10 cellular contexts compared by ENCODE assay signal in the genomic region with DNA sequence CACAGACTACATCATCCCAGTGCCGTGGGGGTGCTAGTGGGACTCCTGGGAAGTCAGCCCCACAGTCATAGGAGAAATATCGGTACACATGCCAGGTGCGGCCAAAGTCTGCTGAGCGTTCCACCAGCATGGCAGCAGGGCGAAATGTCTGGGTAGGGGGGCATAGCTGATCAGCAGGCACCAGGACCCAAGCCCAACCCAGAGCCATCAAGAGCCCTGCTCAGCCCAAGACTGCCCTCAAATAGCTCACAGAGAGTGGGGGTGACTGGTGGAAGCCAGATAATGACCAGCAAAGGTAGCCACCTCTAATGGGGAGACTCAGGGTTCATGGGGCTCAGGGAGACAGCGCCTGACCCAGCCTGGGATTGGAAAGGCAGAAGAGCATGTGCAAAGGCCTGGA. TPM values are rescaled to one million over a fixed set of nuclear protein-coding genes. Genes with fewer than 3 reads are reported as not detected.
A peak's percentile ranks its signal among the peaks of the same experiment; 100 is the strongest.
DNase-seq lines count a peak whose midpoint lies in the region; ATAC-seq, FAIRE-seq and TF ChIP-seq lines count a peak whose summit lies in the region.
"Had no signal": no experiment of that assay in that cellular context is flagged by ENCODE, and none has a peak within 500 bp of the region (broad histone marks: within the 10 kb centered on the region; RNA-seq: fewer than 3 reads in every experiment).

No MANE protein-coding gene starts in this region.

- TF ChIP-seq RAD21 in HepG2 (CRISPR knock-in tag; IDR thresholded peaks at IDR 0.05), result no peak

- no peaks in the 10 kb centered on the region for H3K27me3 ChIP-seq in HepG2 (ENCODE audit: control insufficient read depth in 1 of 2, insufficient read depth in 2 of 2, low read length in 2 of 2)
- no peaks in the 10 kb centered on the region for H3K27me3 ChIP-seq in skeletal muscle satellite cell (ENCODE audit: control insufficient read depth, insufficient read depth, low read length)

- H3K4me3 Mint-ChIP-seq in effector memory CD8-positive, alpha-beta T cell, result no peak overlapping the region
- H3K4me3 Mint-ChIP-seq: activated CD4-positive, alpha-beta memory T cell treated with anti-CD3 and anti-CD28 coated beads for 36 hours had no signal

- BruUV-seq in HepG2 (replicated peaks; lab: Mats Ljungman, UMichigan), result no TSS peak

- H3K4me2 ChIP-seq in HepG2 (ENCODE audit: low read depth, low read length) (peak overlapping the region; percentile 97), skeletal muscle satellite cell (ENCODE audit: low read length) (peak overlapping the region; percentile 95)

- H2AFZ ChIP-seq in HepG2 (ENCODE audit: low read length), result no peak overlapping the region

- DNase-seq in HFF-Myc (ENCODE audit: extremely low read depth, low read depth), result no peak
- no peak for DNase-seq in choroid plexus epithelial cell (ENCODE audit: low read depth)
- no peak for DNase-seq in HepG2 (ENCODE audit: low spot score)
- DNase-seq in NCI-H1930 (lab: John Stamatoyannopoulos, UW), result no peak
- DNase-seq in retina, result no peak
- no peak for DNase-seq in effector memory CD8-positive, alpha-beta T cell
- DNase-seq: activated CD4-positive, alpha-beta memory T cell treated with anti-CD3 and anti-CD28 coated beads for 36 hours had no signal

- POLR2A ChIA-PET in HepG2 (lab: Yijun Ruan, JAX), result interaction anchor here (1.3 to 8.5 kb wide), 8 partner anchors 8 to 208 kb away, joined by 4 to 110 read pairs (median 9); a partner anchor contains a TSS

- no peak overlapping the region for H3K27ac Mint-ChIP-seq in effector memory CD8-positive, alpha-beta T cell
- H3K27ac Mint-ChIP-seq: activated CD4-positive, alpha-beta memory T cell treated with anti-CD3 and anti-CD28 coated beads for 36 hours had no signal

- no peak for TF ChIP-seq CTCF in HFF-Myc (IDR thresholded peaks at IDR 0.05; ENCODE audit: low read depth, low read length, missing control alignments)
- no peak for TF ChIP-seq CTCF in choroid plexus epithelial cell (conservative IDR thresholded peaks at IDR 0.05; ENCODE audit: low read depth, low read length)
- TF ChIP-seq CTCF in HepG2 (CRISPR knock-in tag; IDR thresholded peaks at IDR 0.05), result no peak

- H3K4me1 ChIP-seq in HepG2 (ENCODE audit: insufficient read depth, low read length), result peaks cover 39% of the 10 kb centered on the region
- H3K4me1 ChIP-seq in skeletal muscle satellite cell (ENCODE audit: control insufficient read depth, insufficient read depth, low read length), result peaks cover 21% of the 10 kb centered on the region

- FAIRE-seq in HepG2 (lab: Jason Lieb, UNC), result no peak

- in situ Hi-C loops in HepG2 (cut with HindIII; ENCODE audit: extremely low pct_ligation_motif_present, low pct_unique_long_range_greater_than_20kb), result no loop called here

- no peaks in the 10 kb centered on the region for H4K20me1 ChIP-seq in HepG2 (ENCODE audit: insufficient read depth, low read length)

- intact Hi-C loops in HepG2 (cut with micrococcal nuclease; ENCODE audit: unreplicated experiment), result loop anchor here (5.0 kb wide), 1 partner anchor 39 kb away; a partner anchor contains a TSS

- peaks cover 6 to 29% of the 10 kb centered on the region in 2 donors for H3K27me3 Mint-ChIP-seq in effector memory CD8-positive, alpha-beta T cell

- CTCF ChIA-PET in HepG2 (lab: Yijun Ruan, JAX; ENCODE audit: low intra/inter-chr PET ratio, low total read pairs), result no interaction called here

- TF ChIP-seq EP300 in HepG2 (IDR thresholded peaks at IDR 0.05; ENCODE audit: low read depth in 2 of 2, low read length in 2 of 2), result no peak
- TF ChIP-seq EP300 in HepG2 (CRISPR knock-in tag; IDR thresholded peaks at IDR 0.05; ENCODE audit: borderline replicate concordance), result no peak

- H3K4me1 Mint-ChIP-seq in effector memory CD8-positive, alpha-beta T cell (ENCODE audit: low read depth in 2 of 2), result peaks cover 0 to 4% of the 10 kb centered on the region in 2 donors

- 100% methylated on average over 3 of the region's 6 CpGs for WGBS in HepG2 (ENCODE audit: low lambda C conversion rate)

- H3K9me3 Mint-ChIP-seq in effector memory CD8-positive, alpha-beta T cell, result no peaks in the 10 kb centered on the region
- H3K9me3 Mint-ChIP-seq: activated CD4-positive, alpha-beta memory T cell treated with anti-CD3 and anti-CD28 coated beads for 36 hours had no signal

- H3K79me2 ChIP-seq in HepG2 (ENCODE audit: insufficient read depth, low read length), result peaks cover 15% of the 10 kb centered on the region

- no peaks in the 10 kb centered on the region for H3K9me3 ChIP-seq in HepG2 (ENCODE audit: low read length)
- no peaks in the 10 kb centered on the region for H3K9me3 ChIP-seq in skeletal muscle satellite cell (replicated peaks; ENCODE audit: low read length)
- H3K9me3 ChIP-seq: neutrophil had no signal

- ATAC-seq in HepG2 (no peak), HG03139 (IDR thresholded peaks at IDR 0.05; ENCODE audit: unreplicated experiment) (no peak)
- ATAC-seq in effector memory CD8-positive, alpha-beta T cell (replicated peaks), result no peak

- TF ChIP-seq POLR2A in HepG2 (IDR thresholded peaks at IDR 0.05; ENCODE audit: insufficient read depth in 1 of 2, low read depth in 2 of 2, low read length in 2 of 2), result no peak

- H3K9ac ChIP-seq in HepG2 (ENCODE audit: insufficient read depth, low read depth, low read length) (peak overlapping the region; percentile 75), skeletal muscle satellite cell (ENCODE audit: low read depth, low read length) (peak overlapping the region; percentile 86)

- no peaks in the 10 kb centered on the region for H3K36me3 Mint-ChIP-seq in effector memory CD8-positive, alpha-beta T cell (ENCODE audit: insufficient read depth)
- H3K36me3 Mint-ChIP-seq: activated CD4-positive, alpha-beta memory T cell treated with anti-CD3 and anti-CD28 coated beads for 36 hours had no signal

- peak overlapping the region; percentile 80 for H3K27ac ChIP-seq in HepG2 (ENCODE audit: extremely low read length, insufficient read depth, low read length)
- H3K27ac ChIP-seq: neutrophil had no signal

- H3K4me3 ChIP-seq in HFF-Myc (replicated peaks; ENCODE audit: low read depth, low read length) (peak overlapping the region; percentile 81), choroid plexus epithelial cell (ENCODE audit: low read depth, low read length) (peak overlapping the region; percentile 92), HepG2 (replicated peaks in 1 of 3; ENCODE audit: insufficient read depth in 1 of 3, low read depth in 2 of 3, low read length in 3 of 3) (peak overlapping the region; percentile 72 to 78 (median 77); a peak in 5 of 6 replicates), skeletal muscle satellite cell (ENCODE audit: low read length) (peak overlapping the region; percentile 83)

- H3K36me3 ChIP-seq in HepG2 (replicated peaks in 1 of 2; ENCODE audit: control insufficient read depth in 1 of 2, insufficient read depth in 2 of 2, low read length in 2 of 2), result peaks cover 5 to 10% of the 10 kb centered on the region in 2 experiments; a peak in 2 of 5 replicates
- peaks cover 50% of the 10 kb centered on the region for H3K36me3 ChIP-seq in skeletal muscle satellite cell (ENCODE audit: insufficient read depth, low read length)
- H3K36me3 ChIP-seq: neutrophil had no signal

RNA-seq across cellular contexts. Expression of a gene that starts 1.3 kb away (rescaled TPM):
- total RNA-seq in HepG2 (2016; rRNA removed; fragmentation: Illumina TruSeq; extraction: Trizol), result 67.9 and 208 TPM in 2 replicates
- 13.5 and 15.2 TPM in 2 replicates for total RNA-seq in HepG2 (2016; cell fraction: cytosol; rRNA removed; fragmentation: Illumina TruSeq; extraction: Trizol; ENCODE audit: low read depth)
- 56.7 and 217 TPM in 2 replicates for total RNA-seq in HepG2 (2016; cell fraction: insoluble cytoplasmic fraction; rRNA removed; fragmentation: Illumina TruSeq; extraction: Trizol)
- 16.6 and 17.9 TPM in 2 replicates for total RNA-seq in HepG2 (2016; cell fraction: membrane; rRNA removed; fragmentation: Illumina TruSeq; extraction: Trizol)
- 198 and 230 TPM in 2 replicates for total RNA-seq in HepG2 (2016; cell fraction: nucleus; rRNA removed; fragmentation: Illumina TruSeq; extraction: Trizol)
- polyA plus RNA-seq in HepG2 (2011; rRNA removed), result 443 and 619 TPM in 2 replicates
- polyA plus RNA-seq in HepG2 (2011; cell fraction: cytosol; rRNA removed), result 165 and 171 TPM in 2 replicates
- polyA plus RNA-seq in HepG2 (2011; cell fraction: nucleus; rRNA removed), result 2,056 and 2,231 TPM in 2 replicates
- polyA plus RNA-seq in HepG2 (2012), result 234 and 362 TPM in 2 replicates
- polyA plus RNA-seq in HepG2 (2016; cell fraction: cytosol; fragmentation: Illumina TruSeq; extraction: Trizol; ENCODE audit: low read depth), result 7.4 and 10.4 TPM in 2 replicates
- polyA plus RNA-seq in HepG2 (2016; cell fraction: insoluble cytoplasmic fraction; fragmentation: Illumina TruSeq; extraction: Trizol; ENCODE audit: low read depth), result 45.9 and 61.9 TPM in 2 replicates
- polyA plus RNA-seq in HepG2 (2016; cell fraction: membrane; fragmentation: Illumina TruSeq; extraction: Trizol; ENCODE audit: low read depth), result 9.9 and 13.5 TPM in 2 replicates
- polyA plus RNA-seq in HepG2 (2016; cell fraction: nucleus; fragmentation: Illumina TruSeq; extraction: Trizol; ENCODE audit: insufficient read depth, low read depth), result 423 and 430 TPM in 2 replicates
- polyA minus RNA-seq in HepG2 (2011; rRNA and poly(A)+ RNA removed; ENCODE audit: low replicate concordance), result 13.3 and 724 TPM in 2 replicates
- 108 and 211 TPM in 2 replicates for polyA minus RNA-seq in HepG2 (2011; cell fraction: cytosol; rRNA and poly(A)+ RNA removed)
- polyA minus RNA-seq in HepG2 (2011; cell fraction: nucleus; rRNA and poly(A)+ RNA removed), result 147 and 217 TPM in 2 replicates
- total RNA-seq in skeletal muscle satellite cell (2012; rRNA removed), result 126 and 130 TPM in 2 replicates
- total RNA-seq: activated CD4-positive, alpha-beta memory T cell treated with anti-CD3 and anti-CD28 coated beads for 36 hours had no signal

RNA-seq across cellular contexts. Expression of a gene that starts 11.0 kb away (rescaled TPM):
- total RNA-seq in HepG2 (2016; rRNA removed; fragmentation: Illumina TruSeq; extraction: Trizol), result 31.7 and 33.8 TPM in 2 replicates
- total RNA-seq in HepG2 (2016; cell fraction: cytosol; rRNA removed; fragmentation: Illumina TruSeq; extraction: Trizol; ENCODE audit: low read depth), result 3.2 and 3.3 TPM in 2 replicates
- total RNA-seq in HepG2 (2016; cell fraction: insoluble cytoplasmic fraction; rRNA removed; fragmentation: Illumina TruSeq; extraction: Trizol), result 28.9 and 29.8 TPM in 2 replicates
- 7.3 and 7.8 TPM in 2 replicates for total RNA-seq in HepG2 (2016; cell fraction: membrane; rRNA removed; fragmentation: Illumina TruSeq; extraction: Trizol)
- total RNA-seq in HepG2 (2016; cell fraction: nucleus; rRNA removed; fragmentation: Illumina TruSeq; extraction: Trizol), result 30.6 and 33.3 TPM in 2 replicates
- polyA plus RNA-seq in HepG2 (2011; rRNA removed), result 28.3 and 36.6 TPM in 2 replicates
- polyA plus RNA-seq in HepG2 (2011; cell fraction: cytosol; rRNA removed), result 20.1 and 31.8 TPM in 2 replicates
- polyA plus RNA-seq in HepG2 (2011; cell fraction: nucleus; rRNA removed), result 90.2 and 110 TPM in 2 replicates
- polyA plus RNA-seq in HepG2 (2012), result 21.9 and 23.6 TPM in 2 replicates
- polyA plus RNA-seq in HepG2 (2016; cell fraction: cytosol; fragmentation: Illumina TruSeq; extraction: Trizol; ENCODE audit: low read depth), result 0.88 and 1.7 TPM in 2 replicates
- 19.6 and 20.4 TPM in 2 replicates for polyA plus RNA-seq in HepG2 (2016; cell fraction: insoluble cytoplasmic fraction; fragmentation: Illumina TruSeq; extraction: Trizol; ENCODE audit: low read depth)
- 2.9 and 3.5 TPM in 2 replicates for polyA plus RNA-seq in HepG2 (2016; cell fraction: membrane; fragmentation: Illumina TruSeq; extraction: Trizol; ENCODE audit: low read depth)
- 46.8 and 50.9 TPM in 2 replicates for polyA plus RNA-seq in HepG2 (2016; cell fraction: nucleus; fragmentation: Illumina TruSeq; extraction: Trizol; ENCODE audit: insufficient read depth, low read depth)
- polyA minus RNA-seq in HepG2 (2011; rRNA and poly(A)+ RNA removed; ENCODE audit: low replicate concordance), result 183 and 184 TPM in 2 replicates
- 23.4 and 29.4 TPM in 2 replicates for polyA minus RNA-seq in HepG2 (2011; cell fraction: cytosol; rRNA and poly(A)+ RNA removed)
- polyA minus RNA-seq in HepG2 (2011; cell fraction: nucleus; rRNA and poly(A)+ RNA removed), result 26.7 and 30.1 TPM in 2 replicates
- 29.7 and 30.9 TPM in 2 replicates for total RNA-seq in skeletal muscle satellite cell (2012; rRNA removed)

RNA-seq across cellular contexts. Expression of a gene that starts 27.0 kb away (rescaled TPM):
- total RNA-seq in HepG2 (2016; rRNA removed; fragmentation: Illumina TruSeq; extraction: Trizol), result 307 and 408 TPM in 2 replicates
- total RNA-seq in HepG2 (2016; cell fraction: cytosol; rRNA removed; fragmentation: Illumina TruSeq; extraction: Trizol; ENCODE audit: low read depth), result 108 and 142 TPM in 2 replicates
- 307 and 376 TPM in 2 replicates for total RNA-seq in HepG2 (2016; cell fraction: insoluble cytoplasmic fraction; rRNA removed; fragmentation: Illumina TruSeq; extraction: Trizol)
- 314 and 352 TPM in 2 replicates for total RNA-seq in HepG2 (2016; cell fraction: membrane; rRNA removed; fragmentation: Illumina TruSeq; extraction: Trizol)
- total RNA-seq in HepG2 (2016; cell fraction: nucleus; rRNA removed; fragmentation: Illumina TruSeq; extraction: Trizol), result 221 and 253 TPM in 2 replicates
- polyA plus RNA-seq in HepG2 (2011; rRNA removed), result 327 and 419 TPM in 2 replicates
- 412 and 463 TPM in 2 replicates for polyA plus RNA-seq in HepG2 (2011; cell fraction: cytosol; rRNA removed)
- polyA plus RNA-seq in HepG2 (2011; cell fraction: nucleus; rRNA removed), result 959 and 1,022 TPM in 2 replicates
- 332 and 451 TPM in 2 replicates for polyA plus RNA-seq in HepG2 (2012)
- 127 and 157 TPM in 2 replicates for polyA plus RNA-seq in HepG2 (2016; cell fraction: cytosol; fragmentation: Illumina TruSeq; extraction: Trizol; ENCODE audit: low read depth)
- polyA plus RNA-seq in HepG2 (2016; cell fraction: insoluble cytoplasmic fraction; fragmentation: Illumina TruSeq; extraction: Trizol; ENCODE audit: low read depth), result 340 and 376 TPM in 2 replicates
- polyA plus RNA-seq in HepG2 (2016; cell fraction: membrane; fragmentation: Illumina TruSeq; extraction: Trizol; ENCODE audit: low read depth), result 292 and 350 TPM in 2 replicates
- 430 and 462 TPM in 2 replicates for polyA plus RNA-seq in HepG2 (2016; cell fraction: nucleus; fragmentation: Illumina TruSeq; extraction: Trizol; ENCODE audit: insufficient read depth, low read depth)
- polyA minus RNA-seq in HepG2 (2011; rRNA and poly(A)+ RNA removed; ENCODE audit: low replicate concordance), result 258 and 464 TPM in 2 replicates
- polyA minus RNA-seq in HepG2 (2011; cell fraction: cytosol; rRNA and poly(A)+ RNA removed), result 175 and 228 TPM in 2 replicates
- polyA minus RNA-seq in HepG2 (2011; cell fraction: nucleus; rRNA and poly(A)+ RNA removed), result 194 and 201 TPM in 2 replicates
- 241 and 389 TPM in 2 replicates for total RNA-seq in skeletal muscle satellite cell (2012; rRNA removed)

RNA-seq across cellular contexts. Expression of a gene that starts 34.6 kb away (rescaled TPM):
- 13.3 and 14.3 TPM in 2 replicates for total RNA-seq in HepG2 (2016; rRNA removed; fragmentation: Illumina TruSeq; extraction: Trizol)
- total RNA-seq in HepG2 (2016; cell fraction: cytosol; rRNA removed; fragmentation: Illumina TruSeq; extraction: Trizol; ENCODE audit: low read depth), result 4.1 and 4.7 TPM in 2 replicates
- total RNA-seq in HepG2 (2016; cell fraction: insoluble cytoplasmic fraction; rRNA removed; fragmentation: Illumina TruSeq; extraction: Trizol), result 12.6 and 13.9 TPM in 2 replicates
- total RNA-seq in HepG2 (2016; cell fraction: membrane; rRNA removed; fragmentation: Illumina TruSeq; extraction: Trizol), result 10.5 and 10.7 TPM in 2 replicates
- 9.0 and 9.1 TPM in 2 replicates for total RNA-seq in HepG2 (2016; cell fraction: nucleus; rRNA removed; fragmentation: Illumina TruSeq; extraction: Trizol)
- polyA plus RNA-seq in HepG2 (2011; rRNA removed), result 9.7 and 14.9 TPM in 2 replicates
- 11.8 and 15.0 TPM in 2 replicates for polyA plus RNA-seq in HepG2 (2011; cell fraction: cytosol; rRNA removed)
- 12.1 and 12.2 TPM in 2 replicates for polyA plus RNA-seq in HepG2 (2011; cell fraction: nucleus; rRNA removed)
- polyA plus RNA-seq in HepG2 (2012), result 6.4 and 7.7 TPM in 2 replicates
- polyA plus RNA-seq in HepG2 (2016; cell fraction: cytosol; fragmentation: Illumina TruSeq; extraction: Trizol; ENCODE audit: low read depth), result 2.1 and 3.0 TPM in 2 replicates
- polyA plus RNA-seq in HepG2 (2016; cell fraction: insoluble cytoplasmic fraction; fragmentation: Illumina TruSeq; extraction: Trizol; ENCODE audit: low read depth), result 15.2 TPM in 2 replicates
- polyA plus RNA-seq in HepG2 (2016; cell fraction: membrane; fragmentation: Illumina TruSeq; extraction: Trizol; ENCODE audit: low read depth), result 5.5 and 5.6 TPM in 2 replicates
- polyA plus RNA-seq in HepG2 (2016; cell fraction: nucleus; fragmentation: Illumina TruSeq; extraction: Trizol; ENCODE audit: insufficient read depth, low read depth), result 9.9 and 12.2 TPM in 2 replicates
- 56.3 and 64.8 TPM in 2 replicates for polyA minus RNA-seq in HepG2 (2011; rRNA and poly(A)+ RNA removed; ENCODE audit: low replicate concordance)
- polyA minus RNA-seq in HepG2 (2011; cell fraction: cytosol; rRNA and poly(A)+ RNA removed), result 9.1 and 9.9 TPM in 2 replicates
- polyA minus RNA-seq in HepG2 (2011; cell fraction: nucleus; rRNA and poly(A)+ RNA removed), result 24.2 and 24.7 TPM in 2 replicates
- total RNA-seq in skeletal muscle satellite cell (2012; rRNA removed), result 21.3 and 23.8 TPM in 2 replicates

RNA-seq across cellular contexts. Expression of a gene that starts 37.7 kb away (rescaled TPM):
- total RNA-seq in HepG2 (2016; rRNA removed; fragmentation: Illumina TruSeq; extraction: Trizol), result 35.5 and 52.6 TPM in 2 replicates
- total RNA-seq in HepG2 (2016; cell fraction: cytosol; rRNA removed; fragmentation: Illumina TruSeq; extraction: Trizol; ENCODE audit: low read depth), result 266 and 294 TPM in 2 replicates
- 33.2 and 51.7 TPM in 2 replicates for total RNA-seq in HepG2 (2016; cell fraction: insoluble cytoplasmic fraction; rRNA removed; fragmentation: Illumina TruSeq; extraction: Trizol)
- 41.6 and 44.2 TPM in 2 replicates for total RNA-seq in HepG2 (2016; cell fraction: membrane; rRNA removed; fragmentation: Illumina TruSeq; extraction: Trizol)
- 41.5 and 47.9 TPM in 2 replicates for total RNA-seq in HepG2 (2016; cell fraction: nucleus; rRNA removed; fragmentation: Illumina TruSeq; extraction: Trizol)
- polyA plus RNA-seq in HepG2 (2011; rRNA removed), result 97.3 and 102 TPM in 2 replicates
- 42.9 and 53.6 TPM in 2 replicates for polyA plus RNA-seq in HepG2 (2011; cell fraction: cytosol; rRNA removed)
- polyA plus RNA-seq in HepG2 (2011; cell fraction: nucleus; rRNA removed), result 255 and 263 TPM in 2 replicates
- polyA plus RNA-seq in HepG2 (2012), result 28.8 and 36.3 TPM in 2 replicates
- polyA plus RNA-seq in HepG2 (2016; cell fraction: cytosol; fragmentation: Illumina TruSeq; extraction: Trizol; ENCODE audit: low read depth), result 2.6 and 2.7 TPM in 2 replicates
- polyA plus RNA-seq in HepG2 (2016; cell fraction: insoluble cytoplasmic fraction; fragmentation: Illumina TruSeq; extraction: Trizol; ENCODE audit: low read depth), result 36.0 and 40.4 TPM in 2 replicates
- polyA plus RNA-seq in HepG2 (2016; cell fraction: membrane; fragmentation: Illumina TruSeq; extraction: Trizol; ENCODE audit: low read depth), result 7.9 and 8.4 TPM in 2 replicates
- 124 and 129 TPM in 2 replicates for polyA plus RNA-seq in HepG2 (2016; cell fraction: nucleus; fragmentation: Illumina TruSeq; extraction: Trizol; ENCODE audit: insufficient read depth, low read depth)
- 112 and 145 TPM in 2 replicates for polyA minus RNA-seq in HepG2 (2011; rRNA and poly(A)+ RNA removed; ENCODE audit: low replicate concordance)
- polyA minus RNA-seq in HepG2 (2011; cell fraction: cytosol; rRNA and poly(A)+ RNA removed), result 63.6 and 68.3 TPM in 2 replicates
- 49.3 and 63.3 TPM in 2 replicates for polyA minus RNA-seq in HepG2 (2011; cell fraction: nucleus; rRNA and poly(A)+ RNA removed)
- 120 TPM in 2 replicates for total RNA-seq in skeletal muscle satellite cell (2012; rRNA removed)
